ENCODE assay signal across 20 cellular contexts in the genomic region with DNA sequence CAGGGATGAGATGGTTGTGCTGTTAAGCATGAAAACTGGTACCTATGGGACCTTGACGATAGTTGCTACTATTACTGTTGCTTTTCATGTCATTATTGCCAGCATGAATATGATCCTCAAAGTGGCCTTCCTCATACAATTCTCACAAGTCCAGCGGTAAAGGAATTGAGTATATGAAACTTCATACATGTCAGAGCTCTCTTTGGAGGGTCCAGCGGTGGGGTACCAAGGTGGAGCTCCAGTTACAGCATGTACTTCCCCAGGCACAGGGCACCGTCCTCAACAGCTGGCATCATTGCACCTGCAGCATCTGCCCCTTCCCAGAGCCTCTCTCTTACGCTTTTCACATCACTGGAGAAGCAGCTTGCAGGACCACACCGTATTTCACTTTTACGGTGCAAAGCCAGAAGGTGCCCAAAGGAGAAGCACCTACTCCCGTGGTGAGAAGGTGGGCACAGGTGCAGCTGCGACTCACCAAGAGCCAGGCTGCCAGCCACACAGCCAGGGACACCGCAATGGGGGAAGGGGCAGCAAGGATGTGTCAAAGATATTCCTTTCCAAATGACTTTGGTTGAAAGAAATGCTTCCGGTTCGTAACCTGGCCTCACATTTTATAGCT.
DNase-seq lines count a peak whose midpoint lies in the region; ATAC-seq and TF ChIP-seq lines count a peak whose summit lies in the region.
"Had no signal": no experiment of that assay in that cellular context is flagged by ENCODE, and none has a peak within 500 bp of the region (broad histone marks: within the 10 kb centered on the region; RNA-seq: fewer than 3 reads in every experiment).

No MANE protein-coding gene starts in this region.

- H3K4me1 ChIP-seq in Panc1 (ENCODE audit: control insufficient read depth, insufficient read depth, low read length) (peaks cover 26% of the 10 kb centered on the region), thyroid gland (peaks cover 0 to 14% of the 10 kb centered on the region in 2 donors)

- in situ Hi-C loops in Panc1 (cut with HindIII; ENCODE audit: low pct_unique_long_range_greater_than_20kb, low sequenced_read_pairs): no loop called here

- TF ChIP-seq POLR2A in thyroid gland (IDR thresholded peaks at IDR 0.05): no peak

- no peaks in the 10 kb centered on the region for H3K36me3 ChIP-seq in Panc1 (ENCODE audit: control insufficient read depth, insufficient read depth, low read length)
- no peaks in the 10 kb centered on the region for H3K36me3 ChIP-seq in thyroid gland

- CTCF ChIA-PET in Panc1 (lab: Charles Lee): no interaction called here

- no peak overlapping the region for H3K4me3 Mint-ChIP-seq in activated T-cell treated with anti-CD3 and anti-CD28 coated beads, Interleukin-2, amount 50 U/mL, for 24 hours
- no peak overlapping the region for H3K4me3 Mint-ChIP-seq in type B pancreatic cell
- H3K4me3 Mint-ChIP-seq: activated B cell treated with CpG ODN at 0.5 μM for 24 hours; CD8-positive, alpha-beta memory T cell; natural killer cell treated with Interleukin-12 subunit alpha and Interleukin-12 subunit beta and Interleukin-15 and Interleukin-18, amount 100 ng/mL, for 72 hours; T-helper 2 cell treated with Interferon-gamma antibody and Interleukin-4, amounts not matched to agents 5 μg/mL and 100 μg/mL, for 36 hours had no signal

- no peak for ATAC-seq in Panc1
- ATAC-seq: natural killer cell treated with Interleukin-12 subunit alpha and Interleukin-12 subunit beta and Interleukin-15 and Interleukin-18, amount 100 ng/mL, for 72 hours; PC-3 had no signal

- peaks cover 23% of the 10 kb centered on the region for H3K4me1 Mint-ChIP-seq in activated T-cell treated with anti-CD3 and anti-CD28 coated beads, Interleukin-2, amount 50 U/mL, for 24 hours (ENCODE audit: low read depth)
- H3K4me1 Mint-ChIP-seq in type B pancreatic cell (ENCODE audit: unreplicated experiment): peaks cover 15% of the 10 kb centered on the region

- peaks cover 3% of the 10 kb centered on the region for H3K9me3 Mint-ChIP-seq in activated T-cell treated with anti-CD3 and anti-CD28 coated beads, Interleukin-2, amount 50 U/mL, for 24 hours
- no peaks in the 10 kb centered on the region for H3K9me3 Mint-ChIP-seq in type B pancreatic cell
- H3K9me3 Mint-ChIP-seq: activated B cell treated with CpG ODN at 0.5 μM for 24 hours; natural killer cell treated with Interleukin-12 subunit alpha and Interleukin-12 subunit beta and Interleukin-15 and Interleukin-18, amount 100 ng/mL, for 72 hours had no signal

- H3K9me3 ChIP-seq in Panc1 (ENCODE audit: control insufficient read depth, insufficient read depth, low read depth, low read length) (peaks cover 8% of the 10 kb centered on the region; the same call in 1 of the 2 replicates), thyroid gland (no peaks in the 10 kb centered on the region)

- intact Hi-C loops in Panc1 (cut with micrococcal nuclease; ENCODE audit: unreplicated experiment): no loop called here
- intact Hi-C loops in thyroid gland (cut with DNase I): no loop called here

- no peak for TF ChIP-seq CTCF in Panc1 (IDR thresholded peaks at IDR 0.05)
- TF ChIP-seq CTCF in type B pancreatic cell (conservative IDR thresholded peaks at IDR 0.05): no peak
- TF ChIP-seq CTCF in thyroid gland (IDR thresholded peaks at IDR 0.05): no peak

- POLR2A ChIA-PET in Panc1 (lab: Charles Lee): no interaction called here

- no peaks in the 10 kb centered on the region for H3K27me3 ChIP-seq in Panc1 (ENCODE audit: control insufficient read depth, insufficient read depth, low read length)
- H3K27me3 ChIP-seq in thyroid gland: no peaks in the 10 kb centered on the region

- peaks cover 4% of the 10 kb centered on the region for H3K36me3 Mint-ChIP-seq in activated T-cell treated with anti-CD3 and anti-CD28 coated beads, Interleukin-2, amount 50 U/mL, for 24 hours (ENCODE audit: low read depth)
- H3K36me3 Mint-ChIP-seq in type B pancreatic cell: no peaks in the 10 kb centered on the region
- H3K36me3 Mint-ChIP-seq: CD8-positive, alpha-beta memory T cell had no signal

- no peaks in the 10 kb centered on the region for H3K27me3 Mint-ChIP-seq in activated T-cell treated with anti-CD3 and anti-CD28 coated beads, Interleukin-2, amount 50 U/mL, for 24 hours
- no peaks in the 10 kb centered on the region for H3K27me3 Mint-ChIP-seq in type B pancreatic cell
- H3K27me3 Mint-ChIP-seq: activated B cell treated with CpG ODN at 0.5 μM for 24 hours; CD8-positive, alpha-beta memory T cell; natural killer cell treated with Interleukin-12 subunit alpha and Interleukin-12 subunit beta and Interleukin-15 and Interleukin-18, amount 100 ng/mL, for 72 hours had no signal

- no peak overlapping the region for H3K27ac Mint-ChIP-seq in activated T-cell treated with anti-CD3 and anti-CD28 coated beads, Interleukin-2, amount 50 U/mL, for 24 hours
- no peak overlapping the region for H3K27ac Mint-ChIP-seq in type B pancreatic cell
- H3K27ac Mint-ChIP-seq: activated B cell treated with CpG ODN at 0.5 μM for 24 hours; CD8-positive, alpha-beta memory T cell; natural killer cell treated with Interleukin-12 subunit alpha and Interleukin-12 subunit beta and Interleukin-15 and Interleukin-18, amount 100 ng/mL, for 72 hours; T-helper 2 cell treated with Interferon-gamma antibody and Interleukin-4, amounts not matched to agents 5 μg/mL and 100 μg/mL, for 36 hours had no signal

- BruUV-seq in Panc1 (replicated peaks; lab: Mats Ljungman, UMichigan): no TSS peak

- DNase-seq in activated T-cell treated with anti-CD3 and anti-CD28 coated beads, Interleukin-2, amount 50 U/mL, for 24 hours: peak; percentile 39
- DNase-seq in activated T-cell treated with anti-CD3 and anti-CD28 coated beads, Interleukin-2, amount 50 U/mL, for 1 hour: no peak
- DNase-seq in Panc1 (ENCODE audit: low read depth, low spot score): no peak
- DNase-seq in left kidney (ENCODE audit: low read depth, low spot score): peak; percentile 71
- DNase-seq in type B pancreatic cell (ENCODE audit: extremely low spot score, unreplicated experiment): peak; percentile 79
- DNase-seq in thyroid gland: no peak
- no peak for DNase-seq in NCI-H82 treated with DMSO at 0.1 percent for 48 hours (lab: John Stamatoyannopoulos, UW; ENCODE audit: unreplicated experiment)
- no peak for DNase-seq in activated CD4-positive, alpha-beta T cell treated with anti-CD3 and anti-CD28 coated beads for 4 hours
- DNase-seq: activated B cell treated with CpG ODN at 0.5 μM for 24 hours; activated gamma-delta T cell treated with Interleukin-2 at 50 U/mL for 16 hours; CD8-positive, alpha-beta memory T cell; DND-41; foreskin melanocyte; hippocampal formation; NCI-H69 had no signal

- H3K4me3 ChIP-seq in Panc1 (ENCODE audit: low read depth in 2 of 2, low read length in 2 of 2) (no peak overlapping the region), thyroid gland (replicated peaks in 1 of 3) (no peak overlapping the region)
- H3K4me3 ChIP-seq: SK-N-MC had no signal

- WGBS in thyroid gland, 2 donors: 94% methylated on average over 12 of the region's 12 CpGs

- H3K27ac ChIP-seq in Panc1 (ENCODE audit: low read length) (peak overlapping the region; percentile 99; the same call in 1 of the 2 replicates), thyroid gland (no peak overlapping the region)
- H3K27ac ChIP-seq: epithelial cell of prostate, SK-N-MC had no signal

Comparison
In these comparisons a context has a peak if more than half of its experiments do, and no peak if none do; other contexts are left out.
1. DNase-seq: peak in activated T-cell treated with anti-CD3 and anti-CD28 coated beads, Interleukin-2, amount 50 U/mL, for 24 hours (single experiment), left kidney (single experiment) and type B pancreatic cell (single experiment); none in activated T-cell treated with anti-CD3 and anti-CD28 coated beads, Interleukin-2, amount 50 U/mL, for 1 hour (single experiment), Panc1 (single experiment), thyroid gland (0 of 2), NCI-H82 treated with DMSO at 0.1 percent for 48 hours (single experiment) and activated CD4-positive, alpha-beta T cell treated with anti-CD3 and anti-CD28 coated beads for 4 hours (0 of 2).